ENCODE assay signal across 34 cellular contexts in genomic region chr20:63275825-63276224, GRCh38. TPM values are rescaled to one million over a fixed set of nuclear protein-coding genes. Genes with fewer than 3 reads are reported as not detected.
"Had no signal": no experiment of that assay in that cellular context is flagged by ENCODE, and none has a peak within 500 bp of the region (broad histone marks: within the 10 kb centered on the region; RNA-seq: fewer than 3 reads in every experiment).

No MANE protein-coding gene starts in this region.

- H3K4me3 Mint-ChIP-seq: activated CD8-positive, alpha-beta T cell treated with anti-CD3 and anti-CD28 coated beads for 36 hours; activated naive CD4-positive, alpha-beta T cell treated with anti-CD3 and anti-CD28 coated beads for 36 hours had no signal

- H3K9me3 Mint-ChIP-seq: activated CD4-positive, alpha-beta T cell treated with anti-CD3 and anti-CD28 coated beads, Interleukin-2, amount 10 ng/mL, durations not matched to agents 24 days and 14 days; activated CD8-positive, alpha-beta T cell treated with anti-CD3 and anti-CD28 coated beads for 36 hours; activated naive CD4-positive, alpha-beta T cell treated with anti-CD3 and anti-CD28 coated beads for 36 hours; activated naive CD4-positive, alpha-beta T cell treated with anti-CD3 and anti-CD28 coated beads, Interleukin-2, amount 50 U/mL, for 72 hours; activated T-cell treated with anti-CD3 and anti-CD28 coated beads, Interleukin-2, amount 50 U/mL, for 72 hours; T-helper 1 cell treated with Interleukin-12 subunit alpha and Interleukin-12 subunit beta and Interleukin-4 antibody, amounts not matched to agents 30 μg/mL and 1 μg/mL, for 36 hours; T-helper 2 cell treated with Interferon-gamma antibody and Interleukin-4, amounts not matched to agents 5 μg/mL and 100 μg/mL, for 36 hours had no signal

- H3K9me3 ChIP-seq: adrenal gland, body of pancreas, Peyer's patch, SJSA1, SK-N-SH had no signal

- H3K4me2 ChIP-seq: SK-N-SH had no signal

- H3K27ac ChIP-seq: adrenal gland, body of pancreas, Peyer's patch, SJSA1 had no signal

- H3K27me3 Mint-ChIP-seq: activated CD8-positive, alpha-beta T cell treated with anti-CD3 and anti-CD28 coated beads for 36 hours had no signal

- H3K27ac Mint-ChIP-seq: activated CD4-positive, alpha-beta T cell treated with anti-CD3 and anti-CD28 coated beads, Interleukin-2, amount 10 ng/mL, durations not matched to agents 24 days and 14 days; activated CD8-positive, alpha-beta T cell treated with anti-CD3 and anti-CD28 coated beads for 36 hours; activated naive CD4-positive, alpha-beta T cell treated with anti-CD3 and anti-CD28 coated beads for 36 hours; activated T-cell treated with anti-CD3 and anti-CD28 coated beads, Interleukin-2, amount 50 U/mL, for 72 hours; T-helper 1 cell treated with Interleukin-12 subunit alpha and Interleukin-12 subunit beta and Interleukin-4 antibody, amounts not matched to agents 30 μg/mL and 1 μg/mL, for 36 hours; T-helper 2 cell treated with Interferon-gamma antibody and Interleukin-4, amounts not matched to agents 5 μg/mL and 100 μg/mL, for 36 hours had no signal

- FAIRE-seq: astrocyte, bronchial epithelial cell, TTC549 had no signal

- DNase-seq: activated CD4-positive, alpha-beta T cell treated with anti-CD3 and anti-CD28 coated beads, Interleukin-2, amount 10 ng/mL, durations not matched to agents 24 days and 14 days; activated CD4-positive, alpha-beta T cell treated with anti-CD3 and anti-CD28 coated beads, Interleukin-2, amount 50 U/mL, for 4 hours; activated CD8-positive, alpha-beta T cell treated with anti-CD3 and anti-CD28 coated beads for 36 hours; activated gamma-delta T cell treated with Interleukin-2 at 50 U/mL for 16 hours; activated naive CD4-positive, alpha-beta T cell treated with anti-CD3 and anti-CD28 coated beads for 36 hours; activated T-cell treated with anti-CD3 and anti-CD28 coated beads, Interleukin-2, amount 50 U/mL, for 1 hour; activated T-cell treated with anti-CD3 and anti-CD28 coated beads, Interleukin-2, amount 50 U/mL, for 72 hours; adrenal gland; body of pancreas; caudate nucleus; cerebellar nuclear complex; NCI-H1092 treated with DMSO at 0.1 percent for 48 hours; NCI-H1417; NCI-H146; NCI-H187 treated with DMSO at 0.1 percent for 48 hours; NCI-H2081; NCI-H2171 treated with DMSO at 0.1 percent for 48 hours; NCI-H345; NCI-H524 treated with DMSO at 0.1 percent for 48 hours; PC-3; Peyer's patch; RPMI8226; SHP77 treated with DMSO at 0.1 percent for 48 hours; SK-N-SH had no signal

- H3K27me3 ChIP-seq: adrenal gland, body of pancreas, Peyer's patch, SJSA1 had no signal

- ATAC-seq: activated CD8-positive, alpha-beta T cell treated with anti-CD3 and anti-CD28 coated beads for 36 hours; activated naive CD4-positive, alpha-beta T cell treated with anti-CD3 and anti-CD28 coated beads, Interleukin-2, amount 50 U/mL, for 72 hours; activated T-cell treated with anti-CD3 and anti-CD28 coated beads, Interleukin-2, amount 50 U/mL, for 72 hours; body of pancreas; PC-3 had no signal

- H3K9ac ChIP-seq: SK-N-SH had no signal

- H3K4me3 ChIP-seq: adrenal gland, body of pancreas, Peyer's patch, SJSA1 had no signal

RNA-seq across cellular contexts. Expression of gene COL20A1, which starts 17.2 kb away (rescaled TPM):
- total RNA-seq: activated CD4-positive, alpha-beta T cell treated with anti-CD3 and anti-CD28 coated beads, Interleukin-2, amount 10 ng/mL, durations not matched to agents 24 days and 14 days; activated CD8-positive, alpha-beta memory T cell treated with anti-CD3 and anti-CD28 coated beads for 36 hours; body of pancreas; bronchial epithelial cell; M059J; PC-3; Peyer's patch; SJSA1 had no signal
- polyA plus RNA-seq: SK-N-SH had no signal

RNA-seq across cellular contexts. Expression of gene NKAIN4, which starts 21.6 kb away (rescaled TPM):
- total RNA-seq: activated CD4-positive, alpha-beta T cell treated with anti-CD3 and anti-CD28 coated beads, Interleukin-2, amount 10 ng/mL, durations not matched to agents 24 days and 14 days; activated CD8-positive, alpha-beta memory T cell treated with anti-CD3 and anti-CD28 coated beads for 36 hours; activated CD8-positive, alpha-beta T cell treated with anti-CD3 and anti-CD28 coated beads for 36 hours; activated naive CD4-positive, alpha-beta T cell treated with anti-CD3 and anti-CD28 coated beads for 36 hours; activated naive CD4-positive, alpha-beta T cell treated with anti-CD3 and anti-CD28 coated beads, Interleukin-2, amount 50 U/mL, for 72 hours; activated T-cell treated with anti-CD3 and anti-CD28 coated beads, Interleukin-2, amount 50 U/mL, for 72 hours; body of pancreas; M059J; NCI-H460; PC-3; Peyer's patch; SJSA1 had no signal
- polyA plus RNA-seq: SK-N-SH had no signal

RNA-seq across cellular contexts. Expression of gene BIRC7, which starts 40.1 kb away (rescaled TPM):
- total RNA-seq: activated CD4-positive, alpha-beta T cell treated with anti-CD3 and anti-CD28 coated beads, Interleukin-2, amount 10 ng/mL, durations not matched to agents 24 days and 14 days; activated CD8-positive, alpha-beta memory T cell treated with anti-CD3 and anti-CD28 coated beads for 36 hours; activated naive CD4-positive, alpha-beta T cell treated with anti-CD3 and anti-CD28 coated beads for 36 hours; body of pancreas; bronchial epithelial cell; M059J; PC-3; Peyer's patch; SJSA1 had no signal
- polyA plus RNA-seq: SK-N-SH had no signal
